In genomic region chr19:54465367-54466109, GRCh38 we compare ENCODE assay signal across 7 cellular contexts. TPM values are rescaled to one million over a fixed set of nuclear protein-coding genes. Genes with fewer than 3 reads are reported as not detected.
DNase-seq lines count a peak whose midpoint lies in the region; ATAC-seq and TF ChIP-seq lines count a peak whose summit lies in the region.
"Had no signal": no experiment of that assay in that cellular context is flagged by ENCODE, and none has a peak within 500 bp of the region (broad histone marks: within the 10 kb centered on the region; RNA-seq: fewer than 3 reads in every experiment).

No MANE protein-coding gene starts in this region.

- DNase-seq in activated T-cell treated with anti-CD3 and anti-CD28 coated beads, Interleukin-2, amount 50 U/mL, for 72 hours, result no peak
- DNase-seq in activated T-cell treated with anti-CD3 and anti-CD28 coated beads, Interleukin-2, amount 50 U/mL, for 48 hours, result no peak
- no peak for DNase-seq in epithelial cell of proximal tubule (ENCODE audit: low read depth)
- DNase-seq in suprapubic skin (ENCODE audit: low spot score in 2 of 2), result peak; percentile 71 to 80
- DNase-seq in DMS114 treated with DMSO at 0.1 percent for 48 hours (lab: John Stamatoyannopoulos, UW; ENCODE audit: unreplicated experiment), result no peak
- DNase-seq in NCI-H510A (lab: John Stamatoyannopoulos, UW), result no peak

- H3K36me3 Mint-ChIP-seq in activated T-cell treated with anti-CD3 and anti-CD28 coated beads, Interleukin-2, amount 50 U/mL, for 72 hours (ENCODE audit: insufficient read depth in 2 of 2), result peaks cover 3 to 9% of the 10 kb centered on the region in 2 donors

- no peak for ATAC-seq in activated T-cell treated with anti-CD3 and anti-CD28 coated beads, Interleukin-2, amount 50 U/mL, for 72 hours (replicated peaks in 1 of 2)

- 91% methylated on average over 32 of the region's 58 CpGs for WGBS in suprapubic skin

- no peaks in the 10 kb centered on the region for H3K9me3 ChIP-seq in suprapubic skin

- peak overlapping the region; percentile 48 for H3K27ac Mint-ChIP-seq in activated T-cell treated with anti-CD3 and anti-CD28 coated beads, Interleukin-2, amount 50 U/mL, for 72 hours

- peaks cover 57% of the 10 kb centered on the region for H3K4me1 ChIP-seq in suprapubic skin

- H3K4me3 ChIP-seq in epithelial cell of proximal tubule (ENCODE audit: low read depth, low read length) (peak overlapping the region; percentile 81), suprapubic skin (peak overlapping the region; percentile 77)

- H3K27ac ChIP-seq in suprapubic skin, result no peak overlapping the region

- peaks cover 17% of the 10 kb centered on the region for H3K36me3 ChIP-seq in suprapubic skin

- TF ChIP-seq POLR2A in suprapubic skin (IDR thresholded peaks at IDR 0.05), result no peak

- no peak for TF ChIP-seq EP300 in suprapubic skin (IDR thresholded peaks at IDR 0.05)

- peak overlapping the region; percentile 77 to 79 for H3K4me3 Mint-ChIP-seq in activated T-cell treated with anti-CD3 and anti-CD28 coated beads, Interleukin-2, amount 50 U/mL, for 72 hours

- H3K4me1 Mint-ChIP-seq in activated T-cell treated with anti-CD3 and anti-CD28 coated beads, Interleukin-2, amount 50 U/mL, for 72 hours (ENCODE audit: low read depth), result peaks cover 31% of the 10 kb centered on the region

- H3K27me3 Mint-ChIP-seq in activated T-cell treated with anti-CD3 and anti-CD28 coated beads, Interleukin-2, amount 50 U/mL, for 72 hours (ENCODE audit: low read depth), result peaks cover 18% of the 10 kb centered on the region

- TF ChIP-seq CTCF in epithelial cell of proximal tubule (conservative IDR thresholded peaks at IDR 0.05; ENCODE audit: low read depth, low read length) (no peak), suprapubic skin (IDR thresholded peaks at IDR 0.05) (no peak)

- H3K27me3 ChIP-seq in suprapubic skin, result no peaks in the 10 kb centered on the region

- H3K9me3 Mint-ChIP-seq in activated T-cell treated with anti-CD3 and anti-CD28 coated beads, Interleukin-2, amount 50 U/mL, for 72 hours, result no peaks in the 10 kb centered on the region

RNA-seq across cellular contexts. Expression of gene LENG9, which starts 2.0 kb away (rescaled TPM):
- 1 to 10 TPM; 3.1 to 5.8 TPM for total RNA-seq in activated T-cell treated with anti-CD3 and anti-CD28 coated beads, Interleukin-2, amount 50 U/mL, for 72 hours
- 2.7 and 4.1 TPM in 2 replicates for total RNA-seq in epithelial cell of proximal tubule
- 1 to 10 TPM; 3.1 to 7.9 (median 4.1) TPM for total RNA-seq in suprapubic skin

RNA-seq across cellular contexts. Expression of gene CDC42EP5, which starts 7.6 kb away (rescaled TPM):
- under 1 TPM in 1 of 2 donors, not detected in 1; 0.30 TPM for total RNA-seq in activated T-cell treated with anti-CD3 and anti-CD28 coated beads, Interleukin-2, amount 50 U/mL, for 72 hours
- total RNA-seq in epithelial cell of proximal tubule (5.1 and 33.7 TPM in 2 replicates), suprapubic skin (1 to 10 TPM; 4.2 to 9.4 (median 5.5) TPM)

RNA-seq across cellular contexts. Expression of gene LENG8, which starts 16.5 kb away (rescaled TPM):
- 100 to 1,000 TPM; 221 to 283 TPM for total RNA-seq in activated T-cell treated with anti-CD3 and anti-CD28 coated beads, Interleukin-2, amount 50 U/mL, for 72 hours
- total RNA-seq in epithelial cell of proximal tubule (32.5 and 39.1 TPM in 2 replicates), suprapubic skin (100 to 1,000 TPM in 2 of 4 donors, 10 to 100 TPM in 2; 80.4 to 410 (median 124) TPM)

RNA-seq across cellular contexts. Expression of gene LAIR2, which starts 37.1 kb away (rescaled TPM):
- total RNA-seq in activated T-cell treated with anti-CD3 and anti-CD28 coated beads, Interleukin-2, amount 50 U/mL, for 72 hours, result 10 to 100 TPM in 1 of 2 donors, under 1 TPM in 1; 0.83 to 14.2 TPM
- total RNA-seq in epithelial cell of proximal tubule (not detected in 2 replicates), suprapubic skin (not detected)
- total RNA-seq: LHCN-M2 had no signal

RNA-seq across cellular contexts. Expression of gene TTYH1, which starts 50.3 kb away (rescaled TPM):
- under 1 TPM; 0.32 to 0.41 TPM for total RNA-seq in activated T-cell treated with anti-CD3 and anti-CD28 coated beads, Interleukin-2, amount 50 U/mL, for 72 hours
- total RNA-seq in epithelial cell of proximal tubule (3.6 TPM in 1 of 2 replicates, not detected in the other), suprapubic skin (10 to 100 TPM; 11.2 to 20.4 (median 12.5) TPM)
- total RNA-seq: LHCN-M2 had no signal

Comparison
In these comparisons a context has a peak if more than half of its experiments do, and no peak if none do; other contexts are left out.
1. DNase-seq: peak in suprapubic skin (2 of 2); none in activated T-cell treated with anti-CD3 and anti-CD28 coated beads, Interleukin-2, amount 50 U/mL, for 72 hours (0 of 2), activated T-cell treated with anti-CD3 and anti-CD28 coated beads, Interleukin-2, amount 50 U/mL, for 48 hours (0 of 2), epithelial cell of proximal tubule (single experiment), DMS114 treated with DMSO at 0.1 percent for 48 hours (single experiment) and NCI-H510A (single experiment).